In genomic region chr11:18617688-18618340, GRCh38 we compare ENCODE assay signal across 9 cellular contexts. TPM values are rescaled to one million over a fixed set of nuclear protein-coding genes. Genes with fewer than 3 reads are reported as not detected.
DNase-seq lines count a peak whose midpoint lies in the region; ATAC-seq and TF ChIP-seq lines count a peak whose summit lies in the region.
"Had no signal": no experiment of that assay in that cellular context is flagged by ENCODE, and none has a peak within 500 bp of the region (broad histone marks: within the 10 kb centered on the region; RNA-seq: fewer than 3 reads in every experiment).

No MANE protein-coding gene starts in this region.

- DNase-seq in AML-193 (lab: John Stamatoyannopoulos, UW): peak; percentile 55 to 57
- peak; percentile 89 for DNase-seq in activated CD4-positive, alpha-beta T cell treated with anti-CD3 and anti-CD28 coated beads, Interleukin-2, amount 10 ng/mL, durations not matched to agents 24 days and 14 days
- DNase-seq in hepatic stellate cell (ENCODE audit: low spot score): peak; percentile 36
- DNase-seq in NCI-H2107 (lab: John Stamatoyannopoulos, UW): no peak
- no peak for DNase-seq in suprapubic skin (ENCODE audit: low spot score in 2 of 2)
- DNase-seq in globus pallidus (ENCODE audit: low spot score): no peak

- peaks cover 26% of the 10 kb centered on the region for H3K4me1 ChIP-seq in suprapubic skin

- no peak for TF ChIP-seq EP300 in suprapubic skin (IDR thresholded peaks at IDR 0.05)

- no peak for TF ChIP-seq CTCF in suprapubic skin (IDR thresholded peaks at IDR 0.05)

- no peaks in the 10 kb centered on the region for H3K27me3 Mint-ChIP-seq in activated CD4-positive, alpha-beta T cell treated with anti-CD3 and anti-CD28 coated beads, Interleukin-2, amount 10 ng/mL, durations not matched to agents 24 days and 14 days

- no peak for TF ChIP-seq POLR2A in suprapubic skin (IDR thresholded peaks at IDR 0.05)

- intact Hi-C loops in activated CD4-positive, alpha-beta T cell treated with anti-CD3 and anti-CD28 coated beads, Interleukin-2, amount 10 ng/mL, durations not matched to agents 24 days and 14 days (cut with micrococcal nuclease): loop anchor here (2.0 to 5.0 kb wide), 4 partner anchors 39 to 511 kb away; partner anchors contain the start of genes GTF2H1, HPS5 and SAAL1

- no peak overlapping the region for H3K27ac ChIP-seq in suprapubic skin
- H3K27ac ChIP-seq: neutrophil had no signal

- peaks cover 6% of the 10 kb centered on the region for H3K9me3 Mint-ChIP-seq in activated CD4-positive, alpha-beta T cell treated with anti-CD3 and anti-CD28 coated beads, Interleukin-2, amount 10 ng/mL, durations not matched to agents 24 days and 14 days

- no peak overlapping the region for H3K4me3 ChIP-seq in suprapubic skin

- WGBS in suprapubic skin: 73% methylated on average over 10 of the region's 10 CpGs

- peak overlapping the region; percentile 67 for H3K27ac Mint-ChIP-seq in activated CD4-positive, alpha-beta T cell treated with anti-CD3 and anti-CD28 coated beads, Interleukin-2, amount 10 ng/mL, durations not matched to agents 24 days and 14 days

- peaks cover 55% of the 10 kb centered on the region for H3K4me1 Mint-ChIP-seq in activated CD4-positive, alpha-beta T cell treated with anti-CD3 and anti-CD28 coated beads, Interleukin-2, amount 10 ng/mL, durations not matched to agents 24 days and 14 days

- H3K36me3 ChIP-seq in suprapubic skin: peaks cover 27% of the 10 kb centered on the region

- peak overlapping the region; percentile 80 for H3K4me3 Mint-ChIP-seq in activated CD4-positive, alpha-beta T cell treated with anti-CD3 and anti-CD28 coated beads, Interleukin-2, amount 10 ng/mL, durations not matched to agents 24 days and 14 days

- H3K9me3 ChIP-seq in suprapubic skin: no peaks in the 10 kb centered on the region
- H3K9me3 ChIP-seq: neutrophil had no signal

- H3K27me3 ChIP-seq in suprapubic skin: no peaks in the 10 kb centered on the region
- H3K27me3 ChIP-seq: neutrophil had no signal

- ATAC-seq in GM21717 (IDR thresholded peaks at IDR 0.05; ENCODE audit: unreplicated experiment) (peak; percentile 38), GM18519 (IDR thresholded peaks at IDR 0.05; ENCODE audit: low FRiP score, unreplicated experiment) (no peak)

- peaks cover 39% of the 10 kb centered on the region for H3K36me3 Mint-ChIP-seq in activated CD4-positive, alpha-beta T cell treated with anti-CD3 and anti-CD28 coated beads, Interleukin-2, amount 10 ng/mL, durations not matched to agents 24 days and 14 days (ENCODE audit: low read depth)

RNA-seq across cellular contexts. Expression of gene SPTY2D1, which starts 16.3 kb away (rescaled TPM):
- 22.6 and 22.8 TPM in 2 replicates for total RNA-seq in activated CD4-positive, alpha-beta T cell treated with anti-CD3 and anti-CD28 coated beads, Interleukin-2, amount 10 ng/mL, durations not matched to agents 24 days and 14 days
- total RNA-seq in suprapubic skin: 10 to 100 TPM; 17.6 to 31.4 (median 27.3) TPM

RNA-seq across cellular contexts. Expression of gene MISFA, which starts 18.2 kb away (rescaled TPM):
- 3.4 and 3.5 TPM in 2 replicates for total RNA-seq in activated CD4-positive, alpha-beta T cell treated with anti-CD3 and anti-CD28 coated beads, Interleukin-2, amount 10 ng/mL, durations not matched to agents 24 days and 14 days
- total RNA-seq in suprapubic skin: 1 to 10 TPM in 2 of 4 donors, not detected in 2; 2.7 to 5.1 TPM

RNA-seq across cellular contexts. Expression of gene UEVLD, which starts 29.3 kb away (rescaled TPM):
- total RNA-seq in activated CD4-positive, alpha-beta T cell treated with anti-CD3 and anti-CD28 coated beads, Interleukin-2, amount 10 ng/mL, durations not matched to agents 24 days and 14 days: 19.2 and 20.7 TPM in 2 replicates
- total RNA-seq in suprapubic skin: 10 to 100 TPM; 24.1 to 46.1 (median 32.8) TPM

Comparison
In these comparisons a context has a peak if more than half of its experiments do, and no peak if none do; other contexts are left out.
1. DNase-seq: peak in AML-193 (2 of 2), activated CD4-positive, alpha-beta T cell treated with anti-CD3 and anti-CD28 coated beads, Interleukin-2, amount 10 ng/mL, durations not matched to agents 24 days and 14 days (single experiment) and hepatic stellate cell (single experiment); none in NCI-H2107 (single experiment), suprapubic skin (0 of 2) and globus pallidus (single experiment).